In genomic region chr4:183657564-183657963, GRCh38 we compare ENCODE assay signal across 7 cellular contexts. TPM values are rescaled to one million over a fixed set of nuclear protein-coding genes. Genes with fewer than 3 reads are reported as not detected.
DNase-seq lines count a peak whose midpoint lies in the region; ATAC-seq, FAIRE-seq and TF ChIP-seq lines count a peak whose summit lies in the region.

No MANE protein-coding gene starts in this region.

- H2BK12ac ChIP-seq in H1 (ENCODE audit: low read depth, low read length), result no peak overlapping the region

- H3K23ac ChIP-seq in H1 (ENCODE audit: insufficient read length), result no peak overlapping the region

- 0 out of 2 replicates have a peak, but pooled peaks cover 3% of the 10 kb centered on the region for H3K4me1 ChIP-seq in OCI-LY3 (ENCODE audit: low read length)
- peaks cover 0 to 4% (median 0%) of the 10 kb centered on the region in 4 experiments; a peak in 3 of 7 replicates for H3K4me1 ChIP-seq in H1 (replicated peaks in 1 of 4; ENCODE audit: control insufficient read depth in 3 of 4, insufficient read depth in 4 of 4, low read length in 3 of 4)
- H3K4me1 ChIP-seq in psoas muscle, result peaks cover 18% of the 10 kb centered on the region

- H3K23me2 ChIP-seq in H1 (ENCODE audit: low read depth, low read length), result peaks cover 12% of the 10 kb centered on the region

- ATAC-seq in psoas muscle (no peak), HG02610 (IDR thresholded peaks at IDR 0.05; ENCODE audit: unreplicated experiment) (no peak)

- H3K4me2 ChIP-seq in OCI-LY3 (ENCODE audit: low read length) (peak overlapping the region; percentile 64), H1 (ENCODE audit: insufficient read depth in 1 of 2, low read depth in 2 of 2, low read length in 2 of 2) (peak overlapping the region; percentile 78 to 92; a peak in 3 of 4 replicates)

- H2AK5ac ChIP-seq in H1 (ENCODE audit: low read depth, low read length), result no peak overlapping the region

- H3K27ac ChIP-seq in OCI-LY3 (ENCODE audit: low read length), result no peak overlapping the region
- H3K27ac ChIP-seq in H1 (ENCODE audit: low read depth, low read length), result no peak overlapping the region
- peak overlapping the region; percentile 89 for H3K27ac ChIP-seq in psoas muscle

- H4K5ac ChIP-seq in H1 (ENCODE audit: insufficient read length, low read depth, low read length), result no peak overlapping the region

- no peak for DNase-seq in GM12864 (ENCODE audit: low read depth)
- DNase-seq in H1 (ENCODE audit: low read depth in 1 of 2, low spot score in 2 of 2), result no peak
- DNase-seq in psoas muscle, result no peak
- no peak for DNase-seq in SHP77 (lab: John Stamatoyannopoulos, UW)
- no peak for DNase-seq in NCI-H2107 treated with DMSO at 0.1 percent for 48 hours (lab: John Stamatoyannopoulos, UW; ENCODE audit: unreplicated experiment)

- POLR2A ChIA-PET in H1 (lab: Charles Lee; ENCODE audit: partially characterized antibody), result no interaction called here

- H2AFZ ChIP-seq in OCI-LY3 (ENCODE audit: low read depth, low read length), result no peak overlapping the region
- no peak overlapping the region for H2AFZ ChIP-seq in H1 (ENCODE audit: low read length)

- intact Hi-C loops in psoas muscle (cut with DNase I), result no loop called here

- no peak for FAIRE-seq in H1 (lab: Jason Lieb, UNC)

- H2BK120ac ChIP-seq in H1 (replicated peaks; ENCODE audit: low read depth, low read length), result no peak overlapping the region

- no peak overlapping the region for H4K8ac ChIP-seq in H1 (ENCODE audit: extremely low read depth, insufficient read depth, low read length)

- H3K27me3 ChIP-seq in OCI-LY3 (ENCODE audit: low read depth, low read length) (no peaks in the 10 kb centered on the region), H1 (replicated peaks in 1 of 4; ENCODE audit: control insufficient read depth in 3 of 4, extremely low read depth in 1 of 4, insufficient read depth in 3 of 4, low read length in 3 of 4) (no peaks in the 10 kb centered on the region; a peak in 1 of 7 replicates), psoas muscle (ENCODE audit: insufficient read depth in 3 of 3, low read length in 2 of 3) (no peaks in the 10 kb centered on the region)

- 87% methylated on average over 3 of the region's 3 CpGs; no CpG with 5 or more reads in 1 of the 2 experiments for WGBS in H1 (ENCODE audit: extremely low coverage in 1 of 2, insufficient coverage in 1 of 2, insufficient read length in 1 of 2, insufficient replicate concordance in 2 of 2, low coverage in 1 of 2, low lambda C conversion rate in 2 of 2, missing lambda C conversion rate in 1 of 2), 2 experiments
- 70 to 76% (median 75%) methylated on average over 3 of the region's 3 CpGs for WGBS in psoas muscle, 3 donors

- CTCF ChIA-PET in H1 (lab: Charles Lee; ENCODE audit: partially characterized antibody), result interaction anchor here (0.6 kb wide), 1 partner anchor 102 kb away, joined by 3 read pairs; no protein-coding TSS in a partner anchor

- no peak for TF ChIP-seq EP300 in H1 (IDR thresholded peaks at IDR 0.05; ENCODE audit: borderline replicate concordance in 1 of 2, low read depth in 2 of 2, low read length in 2 of 2)

- H3K9me3 ChIP-seq in OCI-LY3 (ENCODE audit: insufficient read depth, low read length) (no peaks in the 10 kb centered on the region), H1 (ENCODE audit: insufficient read depth in 2 of 2, low read depth in 1 of 2, low read length in 1 of 2) (no peaks in the 10 kb centered on the region), psoas muscle (no peaks in the 10 kb centered on the region)

- TF ChIP-seq CTCF in GM12864 (IDR thresholded peaks at IDR 0.05; ENCODE audit: low read depth, low read length, missing control alignments) (no peak), OCI-LY3 (IDR thresholded peaks at IDR 0.05; ENCODE audit: low read depth, low read length) (no peak), H1 (IDR thresholded peaks at IDR 0.05; ENCODE audit: control extremely low read depth in 1 of 3, insufficient read depth in 1 of 3, low read depth in 1 of 3, low read length in 3 of 3) (no peak), psoas muscle (IDR thresholded peaks at IDR 0.05) (no peak)

- H3K56ac ChIP-seq in H1 (replicated peaks; ENCODE audit: insufficient read length, low read depth, low read length), result no peak overlapping the region

- H3K14ac ChIP-seq in H1 (ENCODE audit: insufficient read length), result no peak overlapping the region

- TF ChIP-seq POLR2A in H1 (IDR thresholded peaks at IDR 0.05; ENCODE audit: control extremely low read depth in 1 of 2, low read depth in 2 of 2, low read length in 2 of 2), result no peak

- H3K9ac ChIP-seq in OCI-LY3 (ENCODE audit: low read length), result no peak overlapping the region
- H3K9ac ChIP-seq in H1 (replicated peaks in 1 of 4; ENCODE audit: extremely low read depth in 1 of 4, low read depth in 3 of 4, low read length in 3 of 4), result no peak overlapping the region

- H3K4me3 ChIP-seq in GM12864 (ENCODE audit: low read depth, low read length), result peak overlapping the region; percentile 97
- H3K4me3 ChIP-seq in OCI-LY3 (ENCODE audit: low read length), result peak overlapping the region; percentile 86
- H3K4me3 ChIP-seq in H1 (ENCODE audit: extremely low read depth in 1 of 4, insufficient read depth in 2 of 4, low read depth in 3 of 4, low read length in 4 of 4), result peak overlapping the region in 3 of 4 experiments; percentile 71 to 99 (median 82); a peak in 4 of 8 replicates
- peak overlapping the region; percentile 92 for H3K4me3 ChIP-seq in psoas muscle

- H4K20me1 ChIP-seq in OCI-LY3 (ENCODE audit: insufficient read depth, low read length), result no peaks in the 10 kb centered on the region
- no peaks in the 10 kb centered on the region for H4K20me1 ChIP-seq in H1 (replicated peaks in 1 of 2; ENCODE audit: control insufficient read depth in 1 of 2, insufficient read depth in 2 of 2, low read length in 2 of 2)

- H3K79me2 ChIP-seq in OCI-LY3 (ENCODE audit: low read length) (peaks cover 29% of the 10 kb centered on the region), H1 (ENCODE audit: control insufficient read depth in 1 of 2, insufficient read depth in 2 of 2, low read length in 2 of 2) (peaks cover 0 to 31% of the 10 kb centered on the region in 2 experiments; a peak in 2 of 4 replicates)

- TF ChIP-seq RAD21 in H1 (IDR thresholded peaks at IDR 0.05 in 1 of 2, conservative IDR thresholded peaks at IDR 0.05 in 1 of 2; ENCODE audit: low read depth in 2 of 2, low read length in 2 of 2), result no peak

- no peaks in the 10 kb centered on the region for H3K36me3 ChIP-seq in OCI-LY3 (replicated peaks; ENCODE audit: low read depth, low read length)
- peaks cover 0 to 6% (median 6%) of the 10 kb centered on the region in 4 experiments; a peak in 4 of 8 replicates for H3K36me3 ChIP-seq in H1 (ENCODE audit: control insufficient read depth in 2 of 4, insufficient read depth in 4 of 4, low read length in 3 of 4)
- peaks cover 6 to 38% of the 10 kb centered on the region in 2 donors for H3K36me3 ChIP-seq in psoas muscle (ENCODE audit: insufficient read depth in 1 of 2, low read depth in 1 of 2)

- H2BK20ac ChIP-seq in H1 (ENCODE audit: low read length), result no peak overlapping the region

- no peak overlapping the region for H2BK5ac ChIP-seq in H1 (ENCODE audit: low read depth, low read length)

- H2BK15ac ChIP-seq in H1 (ENCODE audit: low read length), result no peak overlapping the region

- H3K18ac ChIP-seq in H1 (ENCODE audit: extremely low read depth, low read length), result no peak overlapping the region

- H4K91ac ChIP-seq in H1 (replicated peaks; ENCODE audit: insufficient read length, low read length), result no peak overlapping the region

- H3K4ac ChIP-seq in H1 (replicated peaks; ENCODE audit: insufficient read length, low read depth, low read length), result no peak overlapping the region

- H3K79me1 ChIP-seq in H1 (ENCODE audit: low read depth, low read length), result 0 out of 2 replicates have a peak, but pooled peaks cover 2% of the 10 kb centered on the region

TF ChIP-seq in H1, 55 proteins besides CTCF, POLR2A, EP300 and RAD21 (continues in another document):
- TF ChIP-seq EZH2 (IDR thresholded peaks at IDR 0.05; ENCODE audit: low read depth, low read length, severe bottlenecking) (no peak), CBX5 (IDR thresholded peaks at IDR 0.05; ENCODE audit: low read depth, low read length) (no peak)

RNA-seq across cellular contexts. Expression of gene RWDD4, which starts 1.4 kb away (rescaled TPM):
- 18.5 and 18.9 TPM in 2 replicates for total RNA-seq in H1 (2021; fragmentation: NEBNext Ultra II Directional; extraction: Animal tissue kit (Norgen Biotek cat#: 25700))
- 4.0 and 5.4 TPM in 2 replicates for polyA plus RNA-seq in H1 (2011; rRNA removed)
- polyA plus RNA-seq in H1 (2011; cell fraction: cytosol; rRNA removed), result 7.0 TPM
- 4.4 TPM for polyA plus RNA-seq in H1 (2011; cell fraction: nucleus; rRNA removed)
- 6.4 to 9.0 TPM (median 6.7 TPM) in 4 replicates for polyA plus RNA-seq in H1 (2012, experiment 1 of 2)
- 2.2 TPM for polyA plus RNA-seq in H1 (2012, experiment 2 of 2)
- polyA plus RNA-seq in H1 (2013, experiment 1 of 2), result 24.9 TPM
- 25.3 TPM for polyA plus RNA-seq in H1 (2013, experiment 2 of 2)
- 1.3 and 2.0 TPM in 2 replicates for polyA minus RNA-seq in H1 (2011; rRNA and poly(A)+ RNA removed)
- 2.9 TPM for polyA minus RNA-seq in H1 (2011; cell fraction: cytosol; rRNA and poly(A)+ RNA removed)
- 5.5 TPM for polyA minus RNA-seq in H1 (2011; cell fraction: nucleus; rRNA and poly(A)+ RNA removed)
- total RNA-seq in psoas muscle, result 10 to 100 TPM; 19.1 to 33.5 (median 29.8) TPM
- 10 to 100 TPM; 22.7 to 51.1 (median 37.2) TPM for polyA plus RNA-seq in psoas muscle

RNA-seq across cellular contexts. Expression of gene TRAPPC11, which starts 1.5 kb away (rescaled TPM):
- 23.1 and 25.9 TPM in 2 replicates for total RNA-seq in H1 (2021; fragmentation: NEBNext Ultra II Directional; extraction: Animal tissue kit (Norgen Biotek cat#: 25700))
- 15.3 and 19.2 TPM in 2 replicates for polyA plus RNA-seq in H1 (2011; rRNA removed)
- 22.7 TPM for polyA plus RNA-seq in H1 (2011; cell fraction: cytosol; rRNA removed)
- polyA plus RNA-seq in H1 (2011; cell fraction: nucleus; rRNA removed), result 16.9 TPM
- 15.6 to 23.6 TPM (median 18.3 TPM) in 4 replicates for polyA plus RNA-seq in H1 (2012, experiment 1 of 2)
- polyA plus RNA-seq in H1 (2012, experiment 2 of 2), result 1.0 TPM
- 19.2 TPM for polyA plus RNA-seq in H1 (2013, experiment 1 of 2)
- 20.3 TPM for polyA plus RNA-seq in H1 (2013, experiment 2 of 2)
- 42.2 and 59.0 TPM in 2 replicates for polyA minus RNA-seq in H1 (2011; rRNA and poly(A)+ RNA removed)
- polyA minus RNA-seq in H1 (2011; cell fraction: cytosol; rRNA and poly(A)+ RNA removed), result 23.0 TPM
- 31.1 TPM for polyA minus RNA-seq in H1 (2011; cell fraction: nucleus; rRNA and poly(A)+ RNA removed)
- 10 to 100 TPM; 20.6 to 24.3 (median 23.9) TPM for total RNA-seq in psoas muscle
- polyA plus RNA-seq in psoas muscle, result 10 to 100 TPM; 10.5 to 17.0 (median 11.3) TPM
